In the genomic region with DNA sequence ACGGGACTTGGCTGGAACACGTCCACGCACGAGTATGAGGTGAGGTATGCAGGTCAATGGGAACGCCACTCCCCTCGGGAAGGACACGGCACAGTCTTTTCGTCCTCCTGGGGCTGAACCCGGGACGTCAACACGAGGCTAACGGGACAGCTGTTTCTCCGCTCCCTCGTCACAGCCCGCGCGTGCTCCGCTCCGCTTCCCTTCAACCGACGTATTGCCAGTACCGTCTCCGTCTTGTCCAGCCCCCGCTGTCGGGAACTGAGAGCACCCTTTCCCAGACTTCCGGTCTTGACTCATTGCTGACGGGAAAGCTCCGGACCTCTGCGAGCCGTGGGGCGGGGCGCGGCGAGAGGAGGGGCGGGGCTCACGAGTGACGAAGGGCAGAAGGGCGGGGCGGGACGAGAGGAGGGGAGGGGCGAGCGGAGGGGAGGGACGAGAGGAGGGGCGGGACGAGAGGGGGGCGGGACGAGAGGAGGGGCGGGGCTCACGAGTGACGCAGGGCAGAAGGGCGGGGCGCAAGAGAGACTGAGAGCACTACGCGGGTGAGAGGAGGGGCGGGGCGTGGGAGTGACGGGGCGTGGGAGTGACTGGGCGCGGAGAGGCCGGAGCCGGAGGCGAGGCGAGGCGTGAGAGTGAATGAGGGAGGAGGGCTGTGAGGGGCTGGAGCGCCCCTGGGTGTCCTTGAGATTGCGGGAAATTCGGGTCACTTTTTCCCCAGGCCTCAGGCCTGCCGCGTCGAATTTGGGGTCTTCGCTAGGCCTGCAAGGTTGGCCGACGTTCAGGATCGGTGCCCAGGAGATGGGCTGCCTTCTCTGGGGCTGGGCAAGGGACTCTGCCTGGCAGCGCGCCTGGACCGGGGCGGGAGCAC, we compare ENCODE assay signal across 1 cellular context.
TF ChIP-seq lines count a peak whose summit lies in the region.

No MANE protein-coding gene starts in this region.

TF ChIP-seq in SK-N-SH treated with all-trans-retinoic acid at 6 μM for 48 hours, 23 proteins besides CTCF, POLR2A, EP300 and RAD21 (continued from another document):
- no peak for TF ChIP-seq OSR1 (CRISPR knock-in tag; IDR thresholded peaks at IDR 0.05)
- TF ChIP-seq ZFP30 (CRISPR knock-in tag; IDR thresholded peaks at IDR 0.05), result no peak
- no peak for TF ChIP-seq SNAI2 (CRISPR knock-in tag; IDR thresholded peaks at IDR 0.05)
